Comparison of ENCODE assay signal across 19 cellular contexts in the genomic region with DNA sequence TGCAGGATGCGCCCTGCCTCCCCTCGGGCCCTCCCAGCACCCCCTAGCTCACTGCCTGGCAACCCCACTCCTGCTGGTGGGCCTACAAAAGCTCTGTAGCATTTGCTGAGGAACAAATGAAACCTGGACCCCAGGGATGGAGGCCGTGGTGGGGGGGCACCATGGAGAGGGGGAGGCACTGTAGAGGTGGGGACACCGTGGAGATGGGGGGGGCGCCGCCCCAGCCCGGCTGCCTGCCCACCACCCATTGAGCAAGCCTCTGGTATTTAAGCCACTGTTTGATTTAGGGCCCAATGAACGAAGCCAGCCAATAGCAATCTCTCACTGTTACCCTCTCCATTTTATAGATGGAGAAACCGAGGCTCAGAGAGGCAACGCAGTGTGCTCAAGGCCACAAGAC.
"Had no signal": no experiment of that assay in that cellular context is flagged by ENCODE, and none has a peak within 500 bp of the region (broad histone marks: within the 10 kb centered on the region; RNA-seq: fewer than 3 reads in every experiment).

No MANE protein-coding gene starts in this region.

- H3K27ac ChIP-seq: testis had no signal

- ATAC-seq: activated CD8-positive, alpha-beta T cell treated with anti-CD3 and anti-CD28 coated beads for 36 hours; activated T-cell treated with anti-CD3 and anti-CD28 coated beads, Interleukin-2, amount 50 U/mL, for 4 hours had no signal

- H3K36me3 Mint-ChIP-seq: natural killer cell, WTC11 had no signal

- H3K4me3 Mint-ChIP-seq: activated CD8-positive, alpha-beta T cell treated with anti-CD3 and anti-CD28 coated beads for 36 hours; activated T-cell treated with anti-CD3 and anti-CD28 coated beads, Interleukin-2, amount 50 U/mL, for 4 hours; natural killer cell; WTC11 had no signal

- H3K36me3 ChIP-seq: adrenal gland, cardiac muscle cell, heart right ventricle, prostate gland, stomach had no signal

- H3K27ac Mint-ChIP-seq: activated CD8-positive, alpha-beta T cell treated with anti-CD3 and anti-CD28 coated beads for 36 hours; natural killer cell had no signal

- DNase-seq: activated CD4-positive, alpha-beta T cell treated with anti-CD3 and anti-CD28 coated beads for 48 hours; activated CD8-positive, alpha-beta T cell treated with anti-CD3 and anti-CD28 coated beads for 36 hours; activated effector memory CD4-positive, alpha-beta T cell treated with Interleukin-2 at 50 U/mL for 16 hours; activated naive CD4-positive, alpha-beta T cell treated with anti-CD3 and anti-CD28 coated beads, Interleukin-2, amount 50 U/mL, for 16 hours; activated T-cell treated with anti-CD3 and anti-CD28 coated beads, Interleukin-2, amount 50 U/mL, for 4 hours; adrenal gland; effector CD4-positive, alpha-beta T cell; foreskin fibroblast; heart right ventricle; left colon; natural killer cell; nucleus accumbens; stomach; testis had no signal

- H3K9me3 Mint-ChIP-seq: activated CD8-positive, alpha-beta T cell treated with anti-CD3 and anti-CD28 coated beads for 36 hours; activated T-cell treated with anti-CD3 and anti-CD28 coated beads, Interleukin-2, amount 50 U/mL, for 4 hours; natural killer cell had no signal

- H3K9me3 ChIP-seq: adrenal gland, heart right ventricle, prostate gland, stomach, testis had no signal

- FAIRE-seq: endothelial cell of umbilical vein, TTC549 had no signal

- H3K27me3 ChIP-seq: adrenal gland, cardiac muscle cell, heart right ventricle, stomach, testis had no signal

- H3K4me3 ChIP-seq: cardiac muscle cell, prostate gland, testis had no signal
